In genomic region chr2:62725712-62726055, GRCh38 we compare ENCODE assay signal across 13 cellular contexts. TPM values are rescaled to one million over a fixed set of nuclear protein-coding genes. Genes with fewer than 3 reads are reported as not detected.
A peak's percentile ranks its signal among the peaks of the same experiment; 100 is the strongest.
DNase-seq lines count a peak whose midpoint lies in the region; ATAC-seq and TF ChIP-seq lines count a peak whose summit lies in the region.
"Had no signal": no experiment of that assay in that cellular context is flagged by ENCODE, and none has a peak within 500 bp of the region (broad histone marks: within the 10 kb centered on the region; RNA-seq: fewer than 3 reads in every experiment).

No MANE protein-coding gene starts in this region.

- H4K91ac ChIP-seq in H9 (ENCODE audit: insufficient read length, low read depth, low read length) (no peak overlapping the region), neuronal stem cell (ENCODE audit: low read depth, low read length, poor library complexity) (no peak overlapping the region)

- POLR2A ChIA-PET in WTC11 (lab: Charles Lee) = no interaction called here
- POLR2A ChIA-PET in naive thymus-derived CD4-positive, alpha-beta T cell (lab: Charles Lee) = no interaction called here

- H3T11ph ChIP-seq in H9 (ENCODE audit: low read length) = no peak overlapping the region

- H3K4me2 ChIP-seq in H9 (ENCODE audit: insufficient read depth, insufficient read length, low read length) (no peak overlapping the region), neural progenitor cell (no peak overlapping the region), neuronal stem cell (ENCODE audit: insufficient read depth, low read length, poor library complexity, severe bottlenecking) (no peak overlapping the region)

- no peak overlapping the region for H3K56ac ChIP-seq in H9 (ENCODE audit: insufficient read length, low read depth, low read length)

- H3K36me3 Mint-ChIP-seq in H9 (ENCODE audit: insufficient read depth in 1 of 3, low read depth in 3 of 3) (peaks cover 15 to 30% (median 25%) of the 10 kb centered on the region in 3 experiments), WTC11 (peaks cover 33% of the 10 kb centered on the region), neural progenitor cell (peaks cover 36% of the 10 kb centered on the region)
- peaks cover 13 to 62% (median 40%) of the 10 kb centered on the region in 5 donors for H3K36me3 Mint-ChIP-seq in naive thymus-derived CD4-positive, alpha-beta T cell
- H3K36me3 Mint-ChIP-seq in activated CD8-positive, alpha-beta memory T cell treated with anti-CD3 and anti-CD28 coated beads, Interleukin-2, amount 10 ng/mL, durations not matched to agents 7 days and 5 days = peaks cover 28% of the 10 kb centered on the region

- ATAC-seq in WTC11 (peak; percentile 24), HG03460 (IDR thresholded peaks at IDR 0.05; ENCODE audit: unreplicated experiment) (no peak)
- peak; percentile 3 for ATAC-seq in naive thymus-derived CD4-positive, alpha-beta T cell
- no peak for ATAC-seq in activated CD8-positive, alpha-beta memory T cell treated with anti-CD3 and anti-CD28 coated beads, Interleukin-2, amount 10 ng/mL, durations not matched to agents 7 days and 5 days

- H3K23me2 ChIP-seq in H9 (ENCODE audit: insufficient read length, low read depth, low read length, poor library complexity, severe bottlenecking) = no peaks in the 10 kb centered on the region

- H2BK15ac ChIP-seq in H9 (ENCODE audit: low read depth, low read length) = no peak overlapping the region
- H2BK15ac ChIP-seq in neuronal stem cell (ENCODE audit: low read length) = no peak overlapping the region

- H3K79me1 ChIP-seq in H9 (ENCODE audit: insufficient read depth, low read depth, low read length, poor library complexity, severe bottlenecking) (no peaks in the 10 kb centered on the region), neuronal stem cell (ENCODE audit: low read depth, low read length) (peaks cover 9% of the 10 kb centered on the region)

- peaks cover 0 to 5% (median 0%) of the 10 kb centered on the region in 3 experiments for H3K36me3 ChIP-seq in naive thymus-derived CD4-positive, alpha-beta T cell (ENCODE audit: control insufficient read depth in 2 of 3, insufficient read depth in 3 of 3, low read length in 3 of 3)
- no peaks in the 10 kb centered on the region for H3K36me3 ChIP-seq in subcutaneous abdominal adipose tissue (ENCODE audit: control insufficient read depth in 5 of 5, insufficient read depth in 5 of 5, low read length in 5 of 5)
- peaks cover 10% of the 10 kb centered on the region for H3K36me3 ChIP-seq in neural progenitor cell
- no peaks in the 10 kb centered on the region for H3K36me3 ChIP-seq in neuronal stem cell (replicated peaks in 1 of 2; ENCODE audit: control insufficient read depth in 2 of 2, insufficient read depth in 2 of 2, low read length in 2 of 2)

- H2BK20ac ChIP-seq in H9 (ENCODE audit: low read depth, low read length, poor library complexity, severe bottlenecking) = no peak overlapping the region

- no peak overlapping the region for H3K14ac ChIP-seq in H9 (ENCODE audit: insufficient read depth, low read length)
- no peak overlapping the region for H3K14ac ChIP-seq in neuronal stem cell (ENCODE audit: low read length)

- H3K4me3 ChIP-seq in naive thymus-derived CD4-positive, alpha-beta T cell (ENCODE audit: low read length) = no peak overlapping the region
- peak overlapping the region in 1 of 5 donors; percentile 19 for H3K4me3 ChIP-seq in subcutaneous abdominal adipose tissue (ENCODE audit: low read depth in 1 of 5, low read length in 5 of 5)
- H3K4me3 ChIP-seq in neural progenitor cell = no peak overlapping the region
- no peak overlapping the region for H3K4me3 ChIP-seq in neuronal stem cell (ENCODE audit: low read length in 2 of 2)

- H3K18ac ChIP-seq in H9 (ENCODE audit: insufficient read length, low read depth, low read length) = no peak overlapping the region
- no peak overlapping the region for H3K18ac ChIP-seq in neuronal stem cell (ENCODE audit: low read length)

- no peak overlapping the region for H2AFZ ChIP-seq in H9 (ENCODE audit: low read length)
- H2AFZ ChIP-seq in neural progenitor cell (replicated peaks) = no peak overlapping the region
- H2AFZ ChIP-seq in neuronal stem cell (ENCODE audit: low read length) = no peak overlapping the region

- no peak overlapping the region for H3K4me3 Mint-ChIP-seq in H9
- H3K4me3 Mint-ChIP-seq in WTC11 = no peak overlapping the region
- no peak overlapping the region for H3K4me3 Mint-ChIP-seq in naive thymus-derived CD4-positive, alpha-beta T cell
- no peak overlapping the region for H3K4me3 Mint-ChIP-seq in activated CD8-positive, alpha-beta memory T cell treated with anti-CD3 and anti-CD28 coated beads, Interleukin-2, amount 10 ng/mL, durations not matched to agents 7 days and 5 days
- no peak overlapping the region for H3K4me3 Mint-ChIP-seq in neural progenitor cell
- H3K4me3 Mint-ChIP-seq: CD14-positive monocyte had no signal

- H3K27ac Mint-ChIP-seq in H9 (peak overlapping the region in 2 of 3 experiments; percentile 34 to 81; a peak in 1 of 7 replicates), WTC11 (no peak overlapping the region), neural progenitor cell (no peak overlapping the region)
- peak overlapping the region in 1 of 9 donors; percentile 2 for H3K27ac Mint-ChIP-seq in naive thymus-derived CD4-positive, alpha-beta T cell
- H3K27ac Mint-ChIP-seq in activated CD8-positive, alpha-beta memory T cell treated with anti-CD3 and anti-CD28 coated beads, Interleukin-2, amount 10 ng/mL, durations not matched to agents 7 days and 5 days = no peak overlapping the region

- no peaks in the 10 kb centered on the region for H4K20me1 ChIP-seq in H9 (ENCODE audit: control insufficient read depth, insufficient read depth, insufficient read length)
- peaks cover 15% of the 10 kb centered on the region for H4K20me1 ChIP-seq in neural progenitor cell (ENCODE audit: low read depth)

- H2AK5ac ChIP-seq in H9 (ENCODE audit: insufficient read length, low read length) (no peak overlapping the region), neuronal stem cell (ENCODE audit: low read depth, low read length) (no peak overlapping the region)

- no peak overlapping the region for H3K4ac ChIP-seq in H9 (ENCODE audit: low read depth, low read length)
- H3K4ac ChIP-seq in neuronal stem cell (ENCODE audit: low read length) = no peak overlapping the region

- no peaks in the 10 kb centered on the region for H3K27me3 ChIP-seq in H9 (ENCODE audit: insufficient read depth, low read length)
- H3K27me3 ChIP-seq in naive thymus-derived CD4-positive, alpha-beta T cell (ENCODE audit: control insufficient read depth in 2 of 2, insufficient read depth in 2 of 2, low read length in 2 of 2) = no peaks in the 10 kb centered on the region
- no peaks in the 10 kb centered on the region for H3K27me3 ChIP-seq in subcutaneous abdominal adipose tissue (ENCODE audit: control insufficient read depth in 5 of 5, insufficient read depth in 4 of 5, low read length in 5 of 5)
- no peaks in the 10 kb centered on the region for H3K27me3 ChIP-seq in neural progenitor cell
- no peaks in the 10 kb centered on the region for H3K27me3 ChIP-seq in neuronal stem cell (ENCODE audit: control insufficient read depth in 3 of 3, insufficient read depth in 3 of 3, low read depth in 1 of 3, low read length in 3 of 3)

- H4K8ac ChIP-seq in H9 (replicated peaks; ENCODE audit: insufficient read length, low read depth, low read length) (no peak overlapping the region), neuronal stem cell (ENCODE audit: low read depth, low read length) (no peak overlapping the region)

- H3K27ac ChIP-seq in H9 (ENCODE audit: insufficient read length, low read depth, low read length) (no peak overlapping the region), subcutaneous abdominal adipose tissue (ENCODE audit: low read depth, low read length) (peak overlapping the region; percentile 49), neural progenitor cell (no peak overlapping the region), neuronal stem cell (replicated peaks; ENCODE audit: low read length) (no peak overlapping the region)
- no peak overlapping the region for H3K27ac ChIP-seq in naive thymus-derived CD4-positive, alpha-beta T cell (ENCODE audit: low read depth, low read length)

- no peaks in the 10 kb centered on the region for H3K9me3 ChIP-seq in H9 (ENCODE audit: control insufficient read depth, low read depth, low read length)
- peaks cover 0 to 2% (median 0%) of the 10 kb centered on the region in 3 experiments for H3K9me3 ChIP-seq in naive thymus-derived CD4-positive, alpha-beta T cell (ENCODE audit: control insufficient read depth in 2 of 3, low read length in 3 of 3)
- peaks cover 0 to 2% (median 0%) of the 10 kb centered on the region in 5 donors for H3K9me3 ChIP-seq in subcutaneous abdominal adipose tissue (ENCODE audit: control insufficient read depth in 5 of 5, low read length in 5 of 5)
- H3K9me3 ChIP-seq in neural progenitor cell (ENCODE audit: low read depth) = no peaks in the 10 kb centered on the region
- H3K9me3 ChIP-seq in neuronal stem cell (replicated peaks in 1 of 2; ENCODE audit: control insufficient read depth in 2 of 2, insufficient read depth in 1 of 2, low read depth in 1 of 2, low read length in 2 of 2) = peaks cover 0 to 20% of the 10 kb centered on the region in 2 donors

- H3F3A ChIP-seq in neural progenitor cell (ENCODE audit: low read depth) = peaks cover 10% of the 10 kb centered on the region

- H2BK120ac ChIP-seq in H9 (ENCODE audit: low read depth, low read length, poor library complexity, severe bottlenecking) = no peak overlapping the region
- no peak overlapping the region for H2BK120ac ChIP-seq in neuronal stem cell (ENCODE audit: low read depth, low read length)

- no peak overlapping the region for H2BK12ac ChIP-seq in H9 (ENCODE audit: insufficient read length, low read depth, low read length)
- no peak overlapping the region for H2BK12ac ChIP-seq in neuronal stem cell (ENCODE audit: low read length)

- H3K79me2 ChIP-seq in H9 (ENCODE audit: insufficient read depth, low read length) = peaks cover 5% of the 10 kb centered on the region; the same call in 1 of the 2 replicates
- peaks cover 90% of the 10 kb centered on the region for H3K79me2 ChIP-seq in neural progenitor cell (ENCODE audit: low read depth)

- WGBS in H9 (ENCODE audit: extremely low coverage, insufficient read length, low lambda C conversion rate) = no CpG with 5 or more reads among the region's 3 CpGs
- no CpG with 5 or more reads among the region's 3 CpGs for WGBS in neuronal stem cell (ENCODE audit: extremely low coverage in 2 of 2, insufficient read length in 2 of 2, insufficient replicate concordance in 1 of 2), 2 donors

- H3K4me1 ChIP-seq in H9 (ENCODE audit: insufficient read depth, low read length) = no peaks in the 10 kb centered on the region; the same call in 1 of the 2 replicates
- H3K4me1 ChIP-seq in naive thymus-derived CD4-positive, alpha-beta T cell (ENCODE audit: control insufficient read depth in 2 of 2, insufficient read depth in 2 of 2, low read length in 2 of 2) = no peaks in the 10 kb centered on the region
- H3K4me1 ChIP-seq in subcutaneous abdominal adipose tissue (ENCODE audit: control insufficient read depth in 5 of 5, insufficient read depth in 5 of 5, low read length in 5 of 5) = peaks cover 0 to 34% (median 23%) of the 10 kb centered on the region in 5 donors
- H3K4me1 ChIP-seq in neural progenitor cell = peaks cover 5% of the 10 kb centered on the region
- peaks cover 0 to 11% of the 10 kb centered on the region in 2 donors for H3K4me1 ChIP-seq in neuronal stem cell (ENCODE audit: control insufficient read depth in 2 of 2, insufficient read depth in 1 of 2, low read depth in 1 of 2, low read length in 2 of 2)

- CTCF ChIA-PET in WTC11 (lab: Charles Lee) = interaction anchor here (1.0 kb wide), 1 partner anchor 269 kb away, joined by 9 read pairs; no protein-coding TSS in a partner anchor
- CTCF ChIA-PET in naive thymus-derived CD4-positive, alpha-beta T cell (lab: Charles Lee) = no interaction called here
- CTCF ChIA-PET in activated CD8-positive, alpha-beta memory T cell treated with anti-CD3 and anti-CD28 coated beads, Interleukin-2, amount 10 ng/mL, durations not matched to agents 7 days and 5 days (lab: Charles Lee) = no interaction called here

- H3K9me3 Mint-ChIP-seq in H9 (peaks cover 8 to 21% of the 10 kb centered on the region in 2 experiments), WTC11 (peaks cover 31% of the 10 kb centered on the region), neural progenitor cell (peaks cover 29% of the 10 kb centered on the region)
- peaks cover 11 to 36% (median 20%) of the 10 kb centered on the region in 11 donors for H3K9me3 Mint-ChIP-seq in naive thymus-derived CD4-positive, alpha-beta T cell
- peaks cover 13% of the 10 kb centered on the region for H3K9me3 Mint-ChIP-seq in activated CD8-positive, alpha-beta memory T cell treated with anti-CD3 and anti-CD28 coated beads, Interleukin-2, amount 10 ng/mL, durations not matched to agents 7 days and 5 days (ENCODE audit: low read depth)

- H3K27me3 Mint-ChIP-seq in H9 (ENCODE audit: low read depth) (no peaks in the 10 kb centered on the region), WTC11 (ENCODE audit: low read depth) (no peaks in the 10 kb centered on the region), neural progenitor cell (ENCODE audit: insufficient read depth, low read depth) (no peaks in the 10 kb centered on the region)
- no peaks in the 10 kb centered on the region for H3K27me3 Mint-ChIP-seq in naive thymus-derived CD4-positive, alpha-beta T cell
- no peaks in the 10 kb centered on the region for H3K27me3 Mint-ChIP-seq in activated CD8-positive, alpha-beta memory T cell treated with anti-CD3 and anti-CD28 coated beads, Interleukin-2, amount 10 ng/mL, durations not matched to agents 7 days and 5 days

- H4K5ac ChIP-seq in H9 (ENCODE audit: insufficient read length, low read depth, low read length) = no peak overlapping the region

- H3K9ac ChIP-seq in H9 (ENCODE audit: extremely low read depth, insufficient read length, low read length) (no peak overlapping the region), subcutaneous abdominal adipose tissue (ENCODE audit: low read length in 5 of 5) (no peak overlapping the region), neural progenitor cell (no peak overlapping the region), neuronal stem cell (ENCODE audit: low read depth, low read length, poor library complexity) (no peak overlapping the region)

- H3K23ac ChIP-seq in H9 (ENCODE audit: insufficient read length, low read depth, low read length) = no peak overlapping the region
- no peak overlapping the region for H3K23ac ChIP-seq in neuronal stem cell (ENCODE audit: low read depth, low read length, poor library complexity)

- intact Hi-C loops in naive thymus-derived CD4-positive, alpha-beta T cell (cut with micrococcal nuclease) = no loop called here

- DNase-seq in H9 = no peak
- no peak for DNase-seq in WTC11 (ENCODE audit: low spot score)
- no peak for DNase-seq in naive thymus-derived CD4-positive, alpha-beta T cell
- no peak for DNase-seq in activated CD8-positive, alpha-beta memory T cell treated with anti-CD3 and anti-CD28 coated beads, Interleukin-2, amount 10 ng/mL, durations not matched to agents 7 days and 5 days
- no peak for DNase-seq in neural progenitor cell (ENCODE audit: low spot score)
- DNase-seq in neuronal stem cell (ENCODE audit: low spot score) = no peak
- DNase-seq: MV-4-11, NCI-H1417 treated with DMSO at 0.1 percent for 48 hours, NCI-H1930, NCI-H748 treated with DMSO at 0.1 percent for 48 hours had no signal

- H2BK5ac ChIP-seq in H9 (ENCODE audit: insufficient read length, low read length) (no peak overlapping the region), neuronal stem cell (ENCODE audit: low read length) (no peak overlapping the region)

- TF ChIP-seq CTCF in H9 (conservative IDR thresholded peaks at IDR 0.05) (no peak), WTC11 (IDR thresholded peaks at IDR 0.05) (no peak), neural progenitor cell (IDR thresholded peaks at IDR 0.05) (no peak)

- H3K4me1 Mint-ChIP-seq in H9 (peaks cover 20 to 22% of the 10 kb centered on the region in 2 experiments), WTC11 (peaks cover 20% of the 10 kb centered on the region), neural progenitor cell (peaks cover 5% of the 10 kb centered on the region)
- peaks cover 5 to 42% (median 38%) of the 10 kb centered on the region in 7 donors for H3K4me1 Mint-ChIP-seq in naive thymus-derived CD4-positive, alpha-beta T cell
- H3K4me1 Mint-ChIP-seq in activated CD8-positive, alpha-beta memory T cell treated with anti-CD3 and anti-CD28 coated beads, Interleukin-2, amount 10 ng/mL, durations not matched to agents 7 days and 5 days = no peaks in the 10 kb centered on the region
- H3K4me1 Mint-ChIP-seq: CD14-positive monocyte had no signal

RNA-seq across cellular contexts. Expression of gene EHBP1, which starts 20.2 kb away (rescaled TPM):
- total RNA-seq in H9 (2021) (32.4 and 35.6 TPM in 2 replicates), WTC11 (2021) (30.9 to 36.4 TPM (median 35.3 TPM) in 3 replicates), neural progenitor cell (ENCODE audit: low replicate concordance) (51.5 and 65.8 TPM in 2 replicates)
- 10 to 100 TPM; 23.8 to 31.5 (median 30.0) TPM for total RNA-seq in naive thymus-derived CD4-positive, alpha-beta T cell
- 10 to 100 TPM; 12.3 to 13.2 TPM for polyA plus RNA-seq in naive thymus-derived CD4-positive, alpha-beta T cell
- 10 to 100 TPM; 22.7 to 29.5 TPM for total RNA-seq in activated CD8-positive, alpha-beta memory T cell treated with anti-CD3 and anti-CD28 coated beads, Interleukin-2, amount 10 ng/mL, durations not matched to agents 7 days and 5 days
- polyA plus RNA-seq in neuronal stem cell (2013, experiment 1 of 2) = 34.0 TPM
- polyA plus RNA-seq in neuronal stem cell (2013, experiment 2 of 2) = 33.8 TPM

Comparison
In these comparisons a context has a peak if more than half of its experiments do, and no peak if none do; other contexts are left out.
1. H3K27ac Mint-ChIP-seq: peak in H9 (2 of 3); none in WTC11 (single experiment), activated CD8-positive, alpha-beta memory T cell treated with anti-CD3 and anti-CD28 coated beads, Interleukin-2, amount 10 ng/mL, durations not matched to agents 7 days and 5 days (single experiment) and neural progenitor cell (single experiment).
2. ATAC-seq: peak in WTC11 (single experiment) and naive thymus-derived CD4-positive, alpha-beta T cell (single experiment); none in activated CD8-positive, alpha-beta memory T cell treated with anti-CD3 and anti-CD28 coated beads, Interleukin-2, amount 10 ng/mL, durations not matched to agents 7 days and 5 days (single experiment) and HG03460 (single experiment).